Comparison of ENCODE assay signal across 8 cellular contexts in the genomic region with DNA sequence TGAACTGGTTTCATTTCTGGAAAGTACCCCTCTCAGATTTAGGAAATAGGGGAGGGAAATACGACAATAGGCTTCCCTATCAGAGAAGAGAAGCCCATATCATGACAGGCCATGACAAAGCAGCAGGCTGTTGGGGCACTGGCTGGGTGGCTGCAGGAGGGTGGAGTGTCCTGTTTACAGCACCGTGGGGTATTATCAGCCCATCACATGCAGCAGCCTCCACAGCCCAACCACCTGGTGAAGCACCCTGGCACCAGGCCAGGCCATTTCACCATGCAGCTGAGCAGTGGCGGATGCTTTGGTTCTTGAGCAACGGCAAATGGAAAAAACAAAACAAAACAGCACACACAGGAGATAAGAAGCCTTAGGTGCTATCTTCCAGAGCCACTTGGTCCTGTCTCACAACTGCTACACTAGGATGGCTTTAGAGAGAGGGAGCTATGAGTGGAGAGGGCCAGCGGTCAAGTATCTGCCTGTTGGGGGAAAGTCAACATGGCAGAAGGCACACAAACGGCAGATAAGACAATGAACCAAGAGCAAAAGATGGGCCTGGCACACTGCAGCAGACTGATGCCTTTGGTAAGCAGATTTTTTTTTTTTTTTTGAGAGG. TPM values are rescaled to one million over a fixed set of nuclear protein-coding genes. Genes with fewer than 3 reads are reported as not detected.
DNase-seq lines count a peak whose midpoint lies in the region; ATAC-seq and TF ChIP-seq lines count a peak whose summit lies in the region.

No MANE protein-coding gene starts in this region.

- peak overlapping the region; percentile 92 for H3K27ac Mint-ChIP-seq in activated naive CD8-positive, alpha-beta T cell treated with anti-CD3 and anti-CD28 coated beads, Interleukin-2, amount 50 U/mL, for 24 hours

- no peaks in the 10 kb centered on the region for H3K9me3 Mint-ChIP-seq in activated naive CD8-positive, alpha-beta T cell treated with anti-CD3 and anti-CD28 coated beads, Interleukin-2, amount 50 U/mL, for 24 hours

- H3K36me3 Mint-ChIP-seq in activated naive CD8-positive, alpha-beta T cell treated with anti-CD3 and anti-CD28 coated beads, Interleukin-2, amount 50 U/mL, for 24 hours (ENCODE audit: low read depth): peaks cover 10% of the 10 kb centered on the region

- peak; percentile 97 for ATAC-seq in activated naive CD8-positive, alpha-beta T cell treated with anti-CD3 and anti-CD28 coated beads, Interleukin-2, amount 50 U/mL, for 24 hours
- ATAC-seq in HG02763 (IDR thresholded peaks at IDR 0.05; ENCODE audit: unreplicated experiment) (no peak), HG02571 (IDR thresholded peaks at IDR 0.05; ENCODE audit: unreplicated experiment) (no peak)

- no peaks in the 10 kb centered on the region for H3K27me3 Mint-ChIP-seq in activated naive CD8-positive, alpha-beta T cell treated with anti-CD3 and anti-CD28 coated beads, Interleukin-2, amount 50 U/mL, for 24 hours

- peak; percentile 20 for TF ChIP-seq POLR2A in GM19099 (IDR thresholded peaks at IDR 0.05; ENCODE audit: extremely low read depth, insufficient read length, low read depth)

- DNase-seq in NAMALWA (ENCODE audit: low spot score): peak; percentile 98
- DNase-seq in T-helper 2 cell: peak; percentile 62 to 99 (median 93)
- DNase-seq in activated naive CD8-positive, alpha-beta T cell treated with anti-CD3 and anti-CD28 coated beads, Interleukin-2, amount 50 U/mL, for 24 hours: peak; percentile 85
- DNase-seq in lung microvascular endothelial cell (ENCODE audit: low read depth in 2 of 2): peak; percentile 60 to 94
- DNase-seq in stimulated activated CD8-positive, alpha-beta memory T cell treated with anti-CD3 and anti-CD28 coated beads, Interleukin-7, amount 100 ng/mL, for 1 hour (ENCODE audit: low read depth in 2 of 2): peak; percentile 88 to 90

- H3K4me3 Mint-ChIP-seq in activated naive CD8-positive, alpha-beta T cell treated with anti-CD3 and anti-CD28 coated beads, Interleukin-2, amount 50 U/mL, for 24 hours: peak overlapping the region; percentile 79

- peaks cover 81% of the 10 kb centered on the region for H3K4me1 Mint-ChIP-seq in activated naive CD8-positive, alpha-beta T cell treated with anti-CD3 and anti-CD28 coated beads, Interleukin-2, amount 50 U/mL, for 24 hours

RNA-seq across cellular contexts. Expression of a gene that starts 24.2 kb away (rescaled TPM):
- total RNA-seq in lung microvascular endothelial cell: 2.8 and 6.7 TPM in 2 replicates

RNA-seq across cellular contexts. Expression of a gene that starts 32.0 kb away (rescaled TPM):
- 47.7 and 60.7 TPM in 2 replicates for total RNA-seq in lung microvascular endothelial cell

RNA-seq across cellular contexts. Expression of a gene that starts 48.7 kb away (rescaled TPM):
- 21.4 and 22.0 TPM in 2 replicates for total RNA-seq in lung microvascular endothelial cell
